In genomic region chr11:67260406-67260805, GRCh38 we compare ENCODE assay signal across 1 cellular context.
TF ChIP-seq lines count a peak whose summit lies in the region.

No MANE protein-coding gene starts in this region.

TF ChIP-seq in IMR-90, 13 proteins besides CTCF, POLR2A, EP300 and RAD21:
- TF ChIP-seq MAFK (IDR thresholded peaks at IDR 0.05; ENCODE audit: low read depth, low read length) (no peak), SMC3 (IDR thresholded peaks at IDR 0.05; ENCODE audit: low read depth, low read length) (no peak), MXI1 (IDR thresholded peaks at IDR 0.05; ENCODE audit: borderline replicate concordance, low read depth, low read length) (no peak), NFE2L2 (IDR thresholded peaks at IDR 0.05; ENCODE audit: low read depth, low read length) (no peak), BHLHE40 (IDR thresholded peaks at IDR 0.05; ENCODE audit: low read depth, low read length) (no peak), FOS (IDR thresholded peaks at IDR 0.05; ENCODE audit: low read depth, low read length) (no peak), USF2 (IDR thresholded peaks at IDR 0.05; ENCODE audit: low read depth, low read length) (no peak), RCOR1 (IDR thresholded peaks at IDR 0.05; ENCODE audit: insufficient replicate concordance, low read length) (no peak), CEBPB (IDR thresholded peaks at IDR 0.05; ENCODE audit: low read depth, low read length) (no peak), MAZ (IDR thresholded peaks at IDR 0.05; ENCODE audit: borderline replicate concordance, low read depth, low read length) (no peak), CHD1 (IDR thresholded peaks at IDR 0.05; ENCODE audit: low read depth, low read length) (no peak), ELK1 (IDR thresholded peaks at IDR 0.05; ENCODE audit: borderline replicate concordance, low read depth, low read length) (no peak), RFX5 (IDR thresholded peaks at IDR 0.05; ENCODE audit: low read depth, low read length) (no peak)
